In the genomic region with DNA sequence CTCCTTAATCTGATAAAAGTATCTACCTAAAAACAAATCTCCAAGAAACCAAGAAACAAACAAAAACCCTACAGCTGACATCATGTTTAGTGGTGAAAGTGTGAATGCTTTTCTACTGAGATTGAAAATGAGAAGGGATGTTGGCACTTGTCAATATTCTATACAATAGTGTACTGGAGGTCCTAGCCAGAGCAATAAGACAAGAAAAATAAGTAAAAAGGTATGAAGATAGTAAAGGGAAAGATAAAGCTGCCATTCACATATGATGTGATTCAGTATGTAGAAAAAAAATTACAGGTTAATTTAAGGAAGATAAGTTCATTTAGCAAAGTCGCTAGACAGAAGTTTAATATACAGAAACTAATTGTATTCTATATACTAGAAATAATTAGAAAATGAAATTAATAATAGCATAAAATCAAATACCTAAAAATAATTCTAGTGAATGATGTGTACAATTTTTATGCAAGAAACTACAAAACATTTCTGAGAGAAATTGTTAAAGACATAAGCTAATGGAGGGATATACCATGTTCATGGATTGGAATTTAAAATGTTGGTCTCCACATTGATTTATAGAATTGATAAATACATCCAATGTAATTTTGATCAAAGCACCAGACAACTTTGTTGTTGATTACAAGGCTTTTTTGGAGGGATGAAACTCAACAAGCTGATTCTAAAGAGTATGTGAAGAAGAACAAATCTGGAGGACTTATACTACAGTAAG, we compare ENCODE assay signal across 2 cellular contexts.
TF ChIP-seq lines count a peak whose summit lies in the region.

No MANE protein-coding gene starts in this region.

TF ChIP-seq in GM23338, 12 proteins besides CTCF, POLR2A, EP300 and RAD21:
- TF ChIP-seq EZH2 (IDR thresholded peaks at IDR 0.05; ENCODE audit: low read depth, unreplicated experiment) (no peak), NANOG (IDR thresholded peaks at IDR 0.05; ENCODE audit: borderline replicate concordance) (no peak)
- TF ChIP-seq, protein P1, sequence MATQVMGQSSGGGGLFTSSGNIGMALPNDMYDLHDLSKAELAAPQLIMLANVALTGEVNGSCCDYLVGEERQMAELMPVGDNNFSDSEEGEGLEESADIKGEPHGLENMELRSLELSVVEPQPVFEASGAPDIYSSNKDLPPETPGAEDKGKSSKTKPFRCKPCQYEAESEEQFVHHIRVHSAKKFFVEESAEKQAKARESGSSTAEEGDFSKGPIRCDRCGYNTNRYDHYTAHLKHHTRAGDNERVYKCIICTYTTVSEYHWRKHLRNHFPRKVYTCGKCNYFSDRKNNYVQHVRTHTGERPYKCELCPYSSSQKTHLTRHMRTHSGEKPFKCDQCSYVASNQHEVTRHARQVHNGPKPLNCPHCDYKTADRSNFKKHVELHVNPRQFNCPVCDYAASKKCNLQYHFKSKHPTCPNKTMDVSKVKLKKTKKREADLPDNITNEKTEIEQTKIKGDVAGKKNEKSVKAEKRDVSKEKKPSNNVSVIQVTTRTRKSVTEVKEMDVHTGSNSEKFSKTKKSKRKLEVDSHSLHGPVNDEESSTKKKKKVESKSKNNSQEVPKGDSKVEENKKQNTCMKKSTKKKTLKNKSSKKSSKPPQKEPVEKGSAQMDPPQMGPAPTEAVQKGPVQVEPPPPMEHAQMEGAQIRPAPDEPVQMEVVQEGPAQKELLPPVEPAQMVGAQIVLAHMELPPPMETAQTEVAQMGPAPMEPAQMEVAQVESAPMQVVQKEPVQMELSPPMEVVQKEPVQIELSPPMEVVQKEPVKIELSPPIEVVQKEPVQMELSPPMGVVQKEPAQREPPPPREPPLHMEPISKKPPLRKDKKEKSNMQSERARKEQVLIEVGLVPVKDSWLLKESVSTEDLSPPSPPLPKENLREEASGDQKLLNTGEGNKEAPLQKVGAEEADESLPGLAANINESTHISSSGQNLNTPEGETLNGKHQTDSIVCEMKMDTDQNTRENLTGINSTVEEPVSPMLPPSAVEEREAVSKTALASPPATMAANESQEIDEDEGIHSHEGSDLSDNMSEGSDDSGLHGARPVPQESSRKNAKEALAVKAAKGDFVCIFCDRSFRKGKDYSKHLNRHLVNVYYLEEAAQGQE (IDR thresholded peaks at IDR 0.05; ENCODE audit: unreplicated experiment) = no peak
- TF ChIP-seq, protein P2, sequence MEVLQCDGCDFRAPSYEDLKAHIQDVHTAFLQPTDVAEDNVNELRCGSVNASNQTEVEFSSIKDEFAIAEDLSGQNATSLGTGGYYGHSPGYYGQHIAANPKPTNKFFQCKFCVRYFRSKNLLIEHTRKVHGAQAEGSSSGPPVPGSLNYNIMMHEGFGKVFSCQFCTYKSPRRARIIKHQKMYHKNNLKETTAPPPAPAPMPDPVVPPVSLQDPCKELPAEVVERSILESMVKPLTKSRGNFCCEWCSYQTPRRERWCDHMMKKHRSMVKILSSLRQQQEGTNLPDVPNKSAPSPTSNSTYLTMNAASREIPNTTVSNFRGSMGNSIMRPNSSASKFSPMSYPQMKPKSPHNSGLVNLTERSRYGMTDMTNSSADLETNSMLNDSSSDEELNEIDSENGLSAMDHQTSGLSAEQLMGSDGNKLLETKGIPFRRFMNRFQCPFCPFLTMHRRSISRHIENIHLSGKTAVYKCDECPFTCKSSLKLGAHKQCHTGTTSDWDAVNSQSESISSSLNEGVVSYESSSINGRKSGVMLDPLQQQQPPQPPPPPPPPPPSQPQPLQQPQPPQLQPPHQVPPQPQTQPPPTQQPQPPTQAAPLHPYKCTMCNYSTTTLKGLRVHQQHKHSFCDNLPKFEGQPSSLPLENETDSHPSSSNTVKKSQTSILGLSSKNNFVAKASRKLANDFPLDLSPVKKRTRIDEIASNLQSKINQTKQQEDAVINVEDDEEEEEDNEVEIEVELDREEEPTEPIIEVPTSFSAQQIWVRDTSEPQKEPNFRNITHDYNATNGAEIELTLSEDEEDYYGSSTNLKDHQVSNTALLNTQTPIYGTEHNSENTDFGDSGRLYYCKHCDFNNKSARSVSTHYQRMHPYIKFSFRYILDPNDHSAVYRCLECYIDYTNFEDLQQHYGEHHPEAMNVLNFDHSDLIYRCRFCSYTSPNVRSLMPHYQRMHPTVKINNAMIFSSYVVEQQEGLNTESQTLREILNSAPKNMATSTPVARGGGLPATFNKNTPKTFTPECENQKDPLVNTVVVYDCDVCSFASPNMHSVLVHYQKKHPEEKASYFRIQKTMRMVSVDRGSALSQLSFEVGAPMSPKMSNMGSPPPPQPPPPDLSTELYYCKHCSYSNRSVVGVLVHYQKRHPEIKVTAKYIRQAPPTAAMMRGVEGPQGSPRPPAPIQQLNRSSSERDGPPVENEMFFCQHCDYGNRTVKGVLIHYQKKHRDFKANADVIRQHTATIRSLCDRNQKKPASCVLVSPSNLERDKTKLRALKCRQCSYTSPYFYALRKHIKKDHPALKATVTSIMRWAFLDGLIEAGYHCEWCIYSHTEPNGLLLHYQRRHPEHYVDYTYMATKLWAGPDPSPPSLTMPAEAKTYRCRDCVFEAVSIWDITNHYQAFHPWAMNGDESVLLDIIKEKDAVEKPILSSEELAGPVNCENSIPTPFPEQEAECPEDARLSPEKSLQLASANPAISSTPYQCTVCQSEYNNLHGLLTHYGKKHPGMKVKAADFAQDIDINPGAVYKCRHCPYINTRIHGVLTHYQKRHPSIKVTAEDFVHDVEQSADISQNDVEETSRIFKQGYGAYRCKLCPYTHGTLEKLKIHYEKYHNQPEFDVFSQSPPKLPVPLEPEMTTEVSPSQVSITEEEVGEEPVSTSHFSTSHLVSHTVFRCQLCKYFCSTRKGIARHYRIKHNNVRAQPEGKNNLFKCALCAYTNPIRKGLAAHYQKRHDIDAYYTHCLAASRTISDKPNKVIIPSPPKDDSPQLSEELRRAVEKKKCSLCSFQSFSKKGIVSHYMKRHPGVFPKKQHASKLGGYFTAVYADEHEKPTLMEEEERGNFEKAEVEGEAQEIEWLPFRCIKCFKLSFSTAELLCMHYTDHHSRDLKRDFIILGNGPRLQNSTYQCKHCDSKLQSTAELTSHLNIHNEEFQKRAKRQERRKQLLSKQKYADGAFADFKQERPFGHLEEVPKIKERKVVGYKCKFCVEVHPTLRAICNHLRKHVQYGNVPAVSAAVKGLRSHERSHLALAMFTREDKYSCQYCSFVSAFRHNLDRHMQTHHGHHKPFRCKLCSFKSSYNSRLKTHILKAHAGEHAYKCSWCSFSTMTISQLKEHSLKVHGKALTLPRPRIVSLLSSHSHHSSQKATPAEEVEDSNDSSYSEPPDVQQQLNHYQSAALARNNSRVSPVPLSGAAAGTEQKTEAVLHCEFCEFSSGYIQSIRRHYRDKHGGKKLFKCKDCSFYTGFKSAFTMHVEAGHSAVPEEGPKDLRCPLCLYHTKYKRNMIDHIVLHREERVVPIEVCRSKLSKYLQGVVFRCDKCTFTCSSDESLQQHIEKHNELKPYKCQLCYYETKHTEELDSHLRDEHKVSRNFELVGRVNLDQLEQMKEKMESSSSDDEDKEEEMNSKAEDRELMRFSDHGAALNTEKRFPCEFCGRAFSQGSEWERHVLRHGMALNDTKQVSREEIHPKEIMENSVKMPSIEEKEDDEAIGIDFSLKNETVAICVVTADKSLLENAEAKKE (CRISPR knock-in tag; IDR thresholded peaks at IDR 0.05) = no peak

TF ChIP-seq in K562, 482 proteins besides CTCF, POLR2A, EP300 and RAD21:
- TF ChIP-seq, protein P3, sequence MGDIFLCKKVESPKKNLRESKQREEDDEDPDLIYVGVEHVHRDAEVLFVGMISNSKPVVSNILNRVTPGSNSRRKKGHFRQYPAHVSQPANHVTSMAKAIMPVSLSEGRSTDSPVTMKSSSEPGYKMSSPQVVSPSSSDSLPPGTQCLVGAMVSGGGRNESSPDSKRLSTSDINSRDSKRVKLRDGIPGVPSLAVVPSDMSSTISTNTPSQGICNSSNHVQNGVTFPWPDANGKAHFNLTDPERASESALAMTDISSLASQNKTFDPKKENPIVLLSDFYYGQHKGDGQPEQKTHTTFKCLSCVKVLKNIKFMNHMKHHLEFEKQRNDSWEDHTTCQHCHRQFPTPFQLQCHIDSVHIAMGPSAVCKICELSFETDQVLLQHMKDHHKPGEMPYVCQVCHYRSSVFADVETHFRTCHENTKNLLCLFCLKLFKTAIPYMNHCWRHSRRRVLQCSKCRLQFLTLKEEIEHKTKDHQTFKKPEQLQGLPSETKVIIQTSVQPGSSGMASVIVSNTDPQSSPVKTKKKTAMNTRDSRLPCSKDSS (IDR thresholded peaks at IDR 0.05; ENCODE audit: low read depth, partially characterized antibody) = peak; percentile 46
- TF ChIP-seq NFYB (IDR thresholded peaks at IDR 0.05; ENCODE audit: extremely low read depth, insufficient read length) = no peak
- no peak for TF ChIP-seq SUPT5H (IDR thresholded peaks at IDR 0.05)
- TF ChIP-seq, protein P4, sequence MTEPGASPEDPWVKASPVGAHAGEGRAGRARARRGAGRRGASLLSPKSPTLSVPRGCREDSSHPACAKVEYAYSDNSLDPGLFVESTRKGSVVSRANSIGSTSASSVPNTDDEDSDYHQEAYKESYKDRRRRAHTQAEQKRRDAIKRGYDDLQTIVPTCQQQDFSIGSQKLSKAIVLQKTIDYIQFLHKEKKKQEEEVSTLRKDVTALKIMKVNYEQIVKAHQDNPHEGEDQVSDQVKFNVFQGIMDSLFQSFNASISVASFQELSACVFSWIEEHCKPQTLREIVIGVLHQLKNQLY (CRISPR knock-in tag; conservative IDR thresholded peaks at IDR 0.05) = no peak
